22 cellular contexts compared by ENCODE assay signal in genomic region chr17:70668276-70668937, GRCh38.
DNase-seq lines count a peak whose midpoint lies in the region; ATAC-seq and FAIRE-seq lines count a peak whose summit lies in the region.
"Had no signal": no experiment of that assay in that cellular context is flagged by ENCODE, and none has a peak within 500 bp of the region (broad histone marks: within the 10 kb centered on the region; RNA-seq: fewer than 3 reads in every experiment).

No MANE protein-coding gene starts in this region.

- no peaks in the 10 kb centered on the region for H3K36me3 Mint-ChIP-seq in activated CD4-positive, alpha-beta T cell treated with anti-CD3 and anti-CD28 coated beads, Interleukin-2, amount 10 ng/mL, durations not matched to agents 24 days and 14 days (ENCODE audit: low read depth)

- H3K18ac ChIP-seq in mesenchymal stem cell (ENCODE audit: low read depth in 1 of 2, low read length in 2 of 2): no peak overlapping the region

- H2BK120ac ChIP-seq in mesenchymal stem cell (ENCODE audit: low read depth, low read length): no peak overlapping the region

- H3K36me3 ChIP-seq in mesenchymal stem cell (ENCODE audit: control insufficient read depth in 1 of 2, insufficient read depth in 2 of 2, low read depth in 1 of 2, low read length in 2 of 2): no peaks in the 10 kb centered on the region

- 89% methylated on average over 10 of the region's 10 CpGs for WGBS in mesenchymal stem cell

- H3K27me3 ChIP-seq in mesenchymal stem cell (ENCODE audit: control insufficient read depth in 1 of 2, insufficient read depth in 1 of 2, low read length in 2 of 2): peaks cover 0 to 3% of the 10 kb centered on the region in 2 experiments

- no peak overlapping the region for H3K4me2 ChIP-seq in mesenchymal stem cell (ENCODE audit: low read length, poor library complexity, severe bottlenecking)
- H3K4me2 ChIP-seq: KMS-11 had no signal

- no peak overlapping the region for H2BK15ac ChIP-seq in mesenchymal stem cell (ENCODE audit: low read depth, poor library complexity, severe bottlenecking)

- no peaks in the 10 kb centered on the region for H3K79me1 ChIP-seq in mesenchymal stem cell (replicated peaks; ENCODE audit: low read length, poor library complexity, severe bottlenecking)

- no peaks in the 10 kb centered on the region for H3K27me3 Mint-ChIP-seq in activated CD4-positive, alpha-beta T cell treated with anti-CD3 and anti-CD28 coated beads, Interleukin-2, amount 10 ng/mL, durations not matched to agents 24 days and 14 days

- no peak overlapping the region for H4K8ac ChIP-seq in mesenchymal stem cell (ENCODE audit: low read length)

- DNase-seq in NCI-H748 (lab: John Stamatoyannopoulos, UW; ENCODE audit: unreplicated experiment) (peak; percentile 32), NCI-H748 treated with DMSO at 0.1 percent for 48 hours (lab: John Stamatoyannopoulos, UW) (no peak), RPMI8226 (peak; percentile 49), mesenchymal stem cell (no peak), urothelium cell line (ENCODE audit: low spot score) (no peak), left cardiac atrium (no peak)
- no peak for DNase-seq in activated CD4-positive, alpha-beta T cell treated with anti-CD3 and anti-CD28 coated beads, Interleukin-2, amount 10 ng/mL, durations not matched to agents 24 days and 14 days
- DNase-seq: 8988T, Caco-2, MV-4-11, NCI-H1417, NCI-H187, NCI-H345, NCI-H526 treated with DMSO at 0.1 percent for 48 hours, SIG-M5 had no signal

- no peaks in the 10 kb centered on the region for H3K9me3 ChIP-seq in mesenchymal stem cell (ENCODE audit: control insufficient read depth, low read length)
- H3K9me3 ChIP-seq: Caco-2 had no signal

- H3K23ac ChIP-seq in mesenchymal stem cell (ENCODE audit: low read length in 2 of 2): no peak overlapping the region

- peak overlapping the region; percentile 37 for H4K91ac ChIP-seq in mesenchymal stem cell (ENCODE audit: low read length)

- H3K27ac Mint-ChIP-seq in activated CD4-positive, alpha-beta T cell treated with anti-CD3 and anti-CD28 coated beads, Interleukin-2, amount 10 ng/mL, durations not matched to agents 24 days and 14 days: no peak overlapping the region

- H3K27ac ChIP-seq in mesenchymal stem cell (ENCODE audit: low read length, poor library complexity, severe bottlenecking): no peak overlapping the region
- H3K27ac ChIP-seq: KMS-11, RWPE1 had no signal

- H2BK12ac ChIP-seq in mesenchymal stem cell (ENCODE audit: low read length in 2 of 2): no peak overlapping the region

- no peak overlapping the region for H2AK5ac ChIP-seq in mesenchymal stem cell (ENCODE audit: low read length, severe bottlenecking)

- H2BK5ac ChIP-seq in mesenchymal stem cell (ENCODE audit: low read depth, low read length, poor library complexity, severe bottlenecking): no peak overlapping the region

- no peak overlapping the region for H3K9ac ChIP-seq in mesenchymal stem cell (ENCODE audit: low read length)
- H3K9ac ChIP-seq: KMS-11 had no signal

- peak; percentile 82 for FAIRE-seq in urothelium cell line (lab: Jason Lieb, UNC)
- FAIRE-seq: GM12892, GM18507, H54 had no signal

- no peaks in the 10 kb centered on the region for H3K4me1 Mint-ChIP-seq in activated CD4-positive, alpha-beta T cell treated with anti-CD3 and anti-CD28 coated beads, Interleukin-2, amount 10 ng/mL, durations not matched to agents 24 days and 14 days

- H3K14ac ChIP-seq in mesenchymal stem cell (ENCODE audit: low read length in 2 of 2): no peak overlapping the region

- intact Hi-C loops in left cardiac atrium (cut with DNase I): no loop called here
- intact Hi-C loops in activated CD4-positive, alpha-beta T cell treated with anti-CD3 and anti-CD28 coated beads, Interleukin-2, amount 10 ng/mL, durations not matched to agents 24 days and 14 days (cut with micrococcal nuclease): no loop called here

- H3K9me3 Mint-ChIP-seq in activated CD4-positive, alpha-beta T cell treated with anti-CD3 and anti-CD28 coated beads, Interleukin-2, amount 10 ng/mL, durations not matched to agents 24 days and 14 days: no peaks in the 10 kb centered on the region

- no peak for ATAC-seq in left cardiac atrium
- no peak for ATAC-seq in HG02623 (IDR thresholded peaks at IDR 0.05; ENCODE audit: unreplicated experiment)
- ATAC-seq: SK-N-SH treated with all-trans-retinoic acid at 6 μM for 48 hours had no signal

- H3K4me3 Mint-ChIP-seq in activated CD4-positive, alpha-beta T cell treated with anti-CD3 and anti-CD28 coated beads, Interleukin-2, amount 10 ng/mL, durations not matched to agents 24 days and 14 days: no peak overlapping the region

- no peak overlapping the region for H3K4ac ChIP-seq in mesenchymal stem cell (ENCODE audit: low read depth in 1 of 2, low read length in 2 of 2)

- peaks cover 2% of the 10 kb centered on the region for H3K4me1 ChIP-seq in mesenchymal stem cell (ENCODE audit: control insufficient read depth, insufficient read depth, low read depth, low read length)
- H3K4me1 ChIP-seq: Caco-2 had no signal

- no peak overlapping the region for H3K4me3 ChIP-seq in mesenchymal stem cell (ENCODE audit: insufficient read depth in 1 of 2, low read depth in 1 of 2, low read length in 2 of 2)

- no peak overlapping the region for H2AFZ ChIP-seq in mesenchymal stem cell (ENCODE audit: low read depth, low read length)

Comparison
In these comparisons a context has a peak if more than half of its experiments do, and no peak if none do; other contexts are left out.
1. DNase-seq: peak in NCI-H748 (single experiment) and RPMI8226 (single experiment); none in NCI-H748 treated with DMSO at 0.1 percent for 48 hours (single experiment), mesenchymal stem cell (single experiment), urothelium cell line (single experiment), left cardiac atrium (single experiment) and activated CD4-positive, alpha-beta T cell treated with anti-CD3 and anti-CD28 coated beads, Interleukin-2, amount 10 ng/mL, durations not matched to agents 24 days and 14 days (single experiment).